ENCODE assay signal across 8 cellular contexts in the genomic region with DNA sequence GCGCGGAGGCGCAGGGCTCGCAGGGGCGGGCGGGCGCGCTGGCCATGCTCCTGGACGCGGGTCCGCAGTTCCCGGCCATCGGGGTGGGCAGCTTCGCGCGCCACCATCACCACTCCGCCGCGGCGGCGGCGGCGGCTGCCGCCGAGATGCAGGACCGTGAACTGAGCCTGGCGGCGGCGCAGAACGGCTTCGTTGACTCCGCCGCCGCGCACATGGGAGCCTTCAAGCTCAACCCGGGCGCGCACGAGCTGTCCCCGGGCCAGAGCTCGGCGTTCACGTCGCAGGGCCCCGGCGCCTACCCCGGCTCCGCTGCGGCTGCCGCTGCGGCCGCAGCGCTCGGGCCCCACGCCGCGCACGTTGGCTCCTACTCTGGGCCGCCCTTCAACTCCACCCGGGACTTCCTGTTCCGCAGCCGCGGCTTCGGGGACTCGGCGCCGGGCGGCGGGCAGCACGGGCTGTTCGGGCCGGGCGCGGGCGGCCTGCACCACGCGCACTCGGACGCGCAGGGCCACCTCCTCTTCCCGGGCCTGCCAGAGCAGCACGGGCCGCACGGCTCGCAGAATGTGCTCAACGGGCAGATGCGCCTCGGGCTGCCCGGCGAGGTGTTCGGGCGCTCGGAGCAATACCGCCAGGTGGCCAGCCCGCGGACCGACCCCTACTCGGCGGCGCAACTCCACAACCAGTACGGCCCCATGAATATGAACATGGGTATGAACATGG. TPM values are rescaled to one million over a fixed set of nuclear protein-coding genes. Genes with fewer than 3 reads are reported as not detected.
DNase-seq lines count a peak whose midpoint lies in the region; ATAC-seq and TF ChIP-seq lines count a peak whose summit lies in the region.

No MANE protein-coding gene starts in this region.

- peak overlapping the region; percentile 97 for H3K4me2 ChIP-seq in mammary epithelial cell (ENCODE audit: insufficient read depth, low read depth, low read length)

- no peaks in the 10 kb centered on the region for H3K36me3 ChIP-seq in mammary epithelial cell (ENCODE audit: insufficient read depth, low read length)
- no peaks in the 10 kb centered on the region for H3K36me3 ChIP-seq in mesodermal cell (ENCODE audit: control insufficient read depth, insufficient read depth, low read length)

- peaks cover 20% of the 10 kb centered on the region for H3K4me1 ChIP-seq in mammary epithelial cell (ENCODE audit: insufficient read depth, low read length)
- peaks cover 15% of the 10 kb centered on the region for H3K4me1 ChIP-seq in mesodermal cell (ENCODE audit: control insufficient read depth, insufficient read depth, low read length, poor library complexity, severe bottlenecking)

- intact Hi-C loops in CD14-positive monocyte (cut with micrococcal nuclease): no loop called here
- intact Hi-C loops in mammary epithelial cell (cut with micrococcal nuclease): loop anchor here (5.0 to 10.0 kb wide), 2 partner anchors 123 to 325 kb away; no protein-coding TSS in a partner anchor

- H3K27me3 ChIP-seq in mammary epithelial cell (ENCODE audit: insufficient read depth, low read length): peaks cover 62% of the 10 kb centered on the region

- no TSS peak for BruUV-seq in mammary epithelial cell (replicated peaks; lab: Mats Ljungman, UMichigan)

- TF ChIP-seq CTCF in CD14-positive monocyte (IDR thresholded peaks at IDR 0.05): no peak
- no peak for TF ChIP-seq CTCF in mammary epithelial cell (conservative IDR thresholded peaks at IDR 0.05 in 1 of 2, IDR thresholded peaks at IDR 0.05 in 1 of 2; ENCODE audit: extremely low read depth in 1 of 2, insufficient read depth in 1 of 2, low read depth in 1 of 2, low read length in 2 of 2)

- peaks cover 36% of the 10 kb centered on the region for H3K4me1 Mint-ChIP-seq in CD14-positive monocyte

- peaks cover 12% of the 10 kb centered on the region for H3K9me3 ChIP-seq in mammary epithelial cell (replicated peaks; ENCODE audit: insufficient read depth, low read length)
- H3K9me3 ChIP-seq in mesodermal cell (ENCODE audit: control insufficient read depth, low read length): no peaks in the 10 kb centered on the region

- no peaks in the 10 kb centered on the region for H4K20me1 ChIP-seq in mammary epithelial cell (ENCODE audit: insufficient read depth, low read length)

- CTCF ChIA-PET in mammary epithelial cell (lab: Charles Lee; ENCODE audit: low non-redundant PET): no interaction called here

- ATAC-seq in HG03469 (IDR thresholded peaks at IDR 0.05; ENCODE audit: unreplicated experiment): no peak

- H3K9me3 Mint-ChIP-seq in CD14-positive monocyte: peaks cover 0 to 51% (median 23%) of the 10 kb centered on the region in 7 donors

- peak overlapping the region; percentile 34 to 74 for H3K4me3 Mint-ChIP-seq in CD14-positive monocyte

- DNase-seq in CD14-positive monocyte (ENCODE audit: low spot score): no peak
- DNase-seq in KBM-7: peak; percentile 58
- DNase-seq in mammary epithelial cell: peak; percentile 51
- no peak for DNase-seq in iPS-NIHi7 (ENCODE audit: extremely low spot score)
- no peak for DNase-seq in NCI-H2196 (lab: John Stamatoyannopoulos, UW; ENCODE audit: unreplicated experiment)
- no peak for DNase-seq in NCI-H524 treated with DMSO at 0.1 percent for 48 hours (lab: John Stamatoyannopoulos, UW)

- no peak overlapping the region for H3K9ac ChIP-seq in mammary epithelial cell (ENCODE audit: insufficient read depth, low read length)

- dilution Hi-C loops in mammary epithelial cell (cut with HindIII; ENCODE audit: low sequenced_read_pairs): no loop called here

- H3K4me3 ChIP-seq in mammary epithelial cell (replicated peaks in 1 of 3; ENCODE audit: insufficient read depth in 1 of 3, low read depth in 2 of 3, low read length in 3 of 3) (peak overlapping the region in 2 of 3 experiments; percentile 54 to 58), mesodermal cell (ENCODE audit: extremely low read depth, insufficient read depth, low read length, poor library complexity, severe bottlenecking) (peak overlapping the region; percentile 49)

- no peak overlapping the region for H3K27ac Mint-ChIP-seq in CD14-positive monocyte

- H3K36me3 Mint-ChIP-seq in CD14-positive monocyte: peaks cover 9% of the 10 kb centered on the region in 2 donors

- in situ Hi-C loops in KBM-7 (cut with MboI; ENCODE audit: low pct_unique_long_range_greater_than_20kb, low sequenced_read_pairs): no loop called here
- in situ Hi-C loops in mammary epithelial cell (cut with MboI; ENCODE audit: low sequenced_read_pairs in 2 of 2): no loop called here

- H3K27ac ChIP-seq in mammary epithelial cell (ENCODE audit: insufficient read depth, low read depth, low read length): no peak overlapping the region
- peak overlapping the region; percentile 65 for H3K27ac ChIP-seq in mesodermal cell (ENCODE audit: low read depth, low read length, severe bottlenecking)

- H3K79me2 ChIP-seq in mammary epithelial cell (ENCODE audit: insufficient read depth, low read length): no peaks in the 10 kb centered on the region

- 2% methylated on average over 44 of the region's 101 CpGs for WGBS in mammary epithelial cell (ENCODE audit: low coverage, missing lambda C conversion rate)
- 0% methylated on average over 77 to 86 of the region's 101 CpGs for WGBS in mesodermal cell (ENCODE audit: insufficient coverage in 2 of 2), 2 experiments

- H2AFZ ChIP-seq in mammary epithelial cell (ENCODE audit: low read depth, low read length): peak overlapping the region; percentile 58

- peaks cover 73 to 94% (median 80%) of the 10 kb centered on the region in 3 donors for H3K27me3 Mint-ChIP-seq in CD14-positive monocyte (ENCODE audit: low read depth in 3 of 3)

RNA-seq across cellular contexts. Expression of a gene that starts 0.6 kb away (rescaled TPM):
- polyA plus RNA-seq in CD14-positive monocyte: not detected
- total RNA-seq in mammary epithelial cell: 1 to 10 TPM in 1 of 2 donors, under 1 TPM in 1; under 0.01 to 3.0 TPM
- polyA plus RNA-seq in mammary epithelial cell: 0.25 TPM
- polyA minus RNA-seq in mammary epithelial cell: not detected
- 22.0 TPM for polyA plus RNA-seq in mesodermal cell (2013, experiment 1 of 2)
- 13.8 TPM for polyA plus RNA-seq in mesodermal cell (2013, experiment 2 of 2)

RNA-seq across cellular contexts. Expression of a gene that starts 10.6 kb away (rescaled TPM):
- polyA plus RNA-seq in CD14-positive monocyte (not detected), mammary epithelial cell (not detected)
- not detected for total RNA-seq in mammary epithelial cell
- polyA minus RNA-seq in mammary epithelial cell: not detected
- 5.5 TPM for polyA plus RNA-seq in mesodermal cell (2013, experiment 1 of 2)
- polyA plus RNA-seq in mesodermal cell (2013, experiment 2 of 2): 4.1 TPM

Comparison
In these comparisons a context has a peak if more than half of its experiments do, and no peak if none do; other contexts are left out.
1. DNase-seq: peak in KBM-7 (single experiment) and mammary epithelial cell (single experiment); none in CD14-positive monocyte (single experiment), iPS-NIHi7 (single experiment), NCI-H2196 (single experiment) and NCI-H524 treated with DMSO at 0.1 percent for 48 hours (single experiment).